ENCODE assay signal across 10 cellular contexts in the genomic region with DNA sequence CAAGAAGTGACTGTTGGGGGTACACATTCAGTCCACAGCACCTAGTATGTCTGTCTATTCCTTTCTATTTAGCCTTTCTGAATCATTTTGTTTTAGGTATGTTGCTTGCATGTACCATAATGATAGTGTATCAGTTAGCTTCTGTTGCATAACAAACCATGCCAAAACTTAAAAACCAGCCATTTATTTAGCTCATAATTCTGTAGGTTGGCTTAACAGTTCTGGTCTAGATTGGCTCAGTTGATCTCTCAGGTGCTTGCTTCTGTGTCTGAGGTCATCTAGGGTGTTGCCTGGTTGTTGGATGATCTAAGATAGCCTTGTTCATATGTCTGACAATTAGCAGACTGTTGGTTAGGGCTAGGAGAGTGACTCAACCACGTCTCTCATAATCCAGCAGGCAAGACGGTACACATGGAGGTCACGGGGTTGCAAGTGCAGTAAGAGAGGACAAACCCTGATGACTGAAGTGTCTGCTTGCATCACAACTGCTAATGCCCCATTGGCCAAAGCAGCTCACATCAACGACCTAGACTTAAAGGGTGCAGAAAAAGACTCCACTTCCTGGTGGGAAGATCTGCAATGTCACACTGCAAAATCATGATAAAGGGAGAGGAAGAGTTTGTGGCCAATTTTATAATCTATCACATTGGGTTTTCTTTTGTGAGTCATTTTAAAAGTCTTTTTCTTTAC. TPM values are rescaled to one million over a fixed set of nuclear protein-coding genes. Genes with fewer than 3 reads are reported as not detected.
DNase-seq lines count a peak whose midpoint lies in the region; ATAC-seq and TF ChIP-seq lines count a peak whose summit lies in the region.
"Had no signal": no experiment of that assay in that cellular context is flagged by ENCODE, and none has a peak within 500 bp of the region (broad histone marks: within the 10 kb centered on the region; RNA-seq: fewer than 3 reads in every experiment).

No MANE protein-coding gene starts in this region.

- H3K36me3 Mint-ChIP-seq in MCF 10A (ENCODE audit: insufficient read depth, unreplicated experiment): peaks cover 7% of the 10 kb centered on the region
- no peaks in the 10 kb centered on the region for H3K36me3 Mint-ChIP-seq in endodermal cell (ENCODE audit: low read depth)
- H3K36me3 Mint-ChIP-seq: activated naive CD4-positive, alpha-beta T cell treated with anti-CD3 and anti-CD28 coated beads, Interleukin-2, amount 50 U/mL, for 24 hours had no signal

- ATAC-seq in upper lobe of right lung (peak; percentile 88), HG03196 (IDR thresholded peaks at IDR 0.05; ENCODE audit: unreplicated experiment) (no peak), GM21528 (IDR thresholded peaks at IDR 0.05; ENCODE audit: low FRiP score, unreplicated experiment) (no peak)

- H3K4me3 ChIP-seq in breast epithelium: no peak overlapping the region
- H3K4me3 ChIP-seq in OCI-LY3 (ENCODE audit: low read length): peak overlapping the region; percentile 53
- H3K4me3 ChIP-seq in endodermal cell (ENCODE audit: low read length): peak overlapping the region; percentile 8
- no peak overlapping the region for H3K4me3 ChIP-seq in upper lobe of right lung
- H3K4me3 ChIP-seq: SJSA1 had no signal

- H3K27ac ChIP-seq in breast epithelium (no peak overlapping the region), OCI-LY3 (ENCODE audit: low read length) (no peak overlapping the region; the same call in 1 of the 2 replicates), endodermal cell (ENCODE audit: low read depth, low read length) (no peak overlapping the region), upper lobe of right lung (no peak overlapping the region)
- H3K27ac ChIP-seq: SJSA1 had no signal

- peaks cover 0 to 3% of the 10 kb centered on the region in 2 donors for H3K4me1 ChIP-seq in breast epithelium
- peaks cover 25% of the 10 kb centered on the region for H3K4me1 ChIP-seq in OCI-LY3 (ENCODE audit: low read length)
- H3K4me1 ChIP-seq in endodermal cell (ENCODE audit: control insufficient read depth, insufficient read depth, low read length): peaks cover 8% of the 10 kb centered on the region
- no peaks in the 10 kb centered on the region for H3K4me1 ChIP-seq in upper lobe of right lung

- peak overlapping the region; percentile 96 for H2AFZ ChIP-seq in OCI-LY3 (ENCODE audit: low read depth, low read length)

- H3K27me3 Mint-ChIP-seq in MCF 10A (ENCODE audit: insufficient read depth, unreplicated experiment) (no peaks in the 10 kb centered on the region), endodermal cell (ENCODE audit: insufficient read depth) (peaks cover 15% of the 10 kb centered on the region)

- H3K9ac ChIP-seq in OCI-LY3 (ENCODE audit: low read length) (peak overlapping the region; percentile 11), endodermal cell (ENCODE audit: extremely low read depth, low read length, poor library complexity, severe bottlenecking) (no peak overlapping the region)

- H3K4me3 Mint-ChIP-seq in MCF 10A (ENCODE audit: unreplicated experiment) (no peak overlapping the region), endodermal cell (no peak overlapping the region)
- H3K4me3 Mint-ChIP-seq: activated naive CD4-positive, alpha-beta T cell treated with anti-CD3 and anti-CD28 coated beads, Interleukin-2, amount 50 U/mL, for 24 hours had no signal

- CTCF ChIA-PET in MCF 10A (lab: Yijun Ruan, JAX): interaction anchor here (1.0 to 1.8 kb wide), 3 partner anchors 14 to 157 kb away, joined by 3 to 10 read pairs (median 4); no protein-coding TSS in a partner anchor

- H3K9me3 Mint-ChIP-seq in MCF 10A (ENCODE audit: unreplicated experiment) (no peaks in the 10 kb centered on the region), endodermal cell (no peaks in the 10 kb centered on the region)
- H3K9me3 Mint-ChIP-seq: activated naive CD4-positive, alpha-beta T cell treated with anti-CD3 and anti-CD28 coated beads, Interleukin-2, amount 50 U/mL, for 24 hours had no signal

- H3K4me1 Mint-ChIP-seq in MCF 10A (ENCODE audit: insufficient read depth, unreplicated experiment) (peaks cover 30% of the 10 kb centered on the region), endodermal cell (peaks cover 26% of the 10 kb centered on the region)

- no peaks in the 10 kb centered on the region for H3K27me3 ChIP-seq in breast epithelium
- peaks cover 8% of the 10 kb centered on the region; the same call in 1 of the 2 replicates for H3K27me3 ChIP-seq in OCI-LY3 (ENCODE audit: low read depth, low read length)
- no peaks in the 10 kb centered on the region for H3K27me3 ChIP-seq in endodermal cell (ENCODE audit: control insufficient read depth, insufficient read depth, low read length, poor library complexity, severe bottlenecking)
- no peaks in the 10 kb centered on the region for H3K27me3 ChIP-seq in upper lobe of right lung
- H3K27me3 ChIP-seq: SJSA1 had no signal

- POLR2A ChIA-PET in MCF 10A (lab: Yijun Ruan, JAX): interaction anchor here (0.6 to 3.6 kb wide), 9 partner anchors 8 to 634 kb away, joined by 3 to 32 read pairs (median 3); partner anchors contain the start of genes CLASP2 and PDCD6IP

- 86 to 91% methylated on average over 4 of the region's 4 CpGs for WGBS in endodermal cell (ENCODE audit: insufficient coverage in 1 of 2, insufficient read length in 1 of 2), 2 experiments

- TF ChIP-seq POLR2A in breast epithelium (IDR thresholded peaks at IDR 0.05): no peak

- H3K79me2 ChIP-seq in OCI-LY3 (ENCODE audit: low read length): no peaks in the 10 kb centered on the region

- no TSS peak for BruUV-seq in MCF 10A (replicated peaks; lab: Mats Ljungman, UMichigan)

- peak overlapping the region; percentile 67 for H3K4me2 ChIP-seq in OCI-LY3 (ENCODE audit: low read length)

- intact Hi-C loops in MCF 10A (cut with micrococcal nuclease): no loop called here
- intact Hi-C loops in breast epithelium (cut with DNase I; ENCODE audit: low total_unique reads): no loop called here
- intact Hi-C loops in upper lobe of right lung (cut with DNase I): no loop called here

- H4K20me1 ChIP-seq in OCI-LY3 (ENCODE audit: insufficient read depth, low read length): no peaks in the 10 kb centered on the region

- H3K9me3 ChIP-seq in breast epithelium (no peaks in the 10 kb centered on the region), OCI-LY3 (ENCODE audit: insufficient read depth, low read length) (no peaks in the 10 kb centered on the region), endodermal cell (ENCODE audit: control insufficient read depth, low read length) (no peaks in the 10 kb centered on the region), upper lobe of right lung (no peaks in the 10 kb centered on the region)
- H3K9me3 ChIP-seq: SJSA1 had no signal

- H3K27ac Mint-ChIP-seq in MCF 10A (ENCODE audit: low read depth, unreplicated experiment): peak overlapping the region; percentile 39
- no peak overlapping the region for H3K27ac Mint-ChIP-seq in endodermal cell
- H3K27ac Mint-ChIP-seq: activated naive CD4-positive, alpha-beta T cell treated with anti-CD3 and anti-CD28 coated beads, Interleukin-2, amount 50 U/mL, for 24 hours had no signal

- H3K36me3 ChIP-seq in breast epithelium (no peaks in the 10 kb centered on the region), OCI-LY3 (replicated peaks; ENCODE audit: low read depth, low read length) (no peaks in the 10 kb centered on the region), endodermal cell (ENCODE audit: control insufficient read depth, insufficient read depth, low read length) (no peaks in the 10 kb centered on the region), upper lobe of right lung (no peaks in the 10 kb centered on the region)
- H3K36me3 ChIP-seq: SJSA1 had no signal

- peak; percentile 76 for DNase-seq in MCF 10A (ENCODE audit: unreplicated experiment)
- no peak for DNase-seq in breast epithelium (ENCODE audit: low spot score in 2 of 2)
- DNase-seq in endodermal cell: no peak
- DNase-seq in upper lobe of right lung: no peak
- no peak for DNase-seq in NCI-H524 (lab: John Stamatoyannopoulos, UW)

- no peak for TF ChIP-seq CTCF in MCF 10A (IDR thresholded peaks at IDR 0.05; ENCODE audit: unreplicated experiment)
- no peak for TF ChIP-seq CTCF in breast epithelium (IDR thresholded peaks at IDR 0.05)
- TF ChIP-seq CTCF in OCI-LY3 (IDR thresholded peaks at IDR 0.05; ENCODE audit: low read depth, low read length): no peak
- no peak for TF ChIP-seq CTCF in endodermal cell (conservative IDR thresholded peaks at IDR 0.05)
- no peak for TF ChIP-seq CTCF in upper lobe of right lung (IDR thresholded peaks at IDR 0.05)

RNA-seq across cellular contexts. Expression of gene PDCD6IP, which starts 6.8 kb away (rescaled TPM):
- total RNA-seq in MCF 10A (2022): 286 and 304 TPM in 2 replicates
- total RNA-seq in breast epithelium: 100 to 1,000 TPM; 152 to 242 (median 204) TPM
- total RNA-seq in endodermal cell: 100 to 1,000 TPM; 120 to 134 TPM
- 107 TPM for polyA plus RNA-seq in endodermal cell (2013, experiment 1 of 2)
- 92.4 TPM for polyA plus RNA-seq in endodermal cell (2013, experiment 2 of 2)
- total RNA-seq in upper lobe of right lung: 266 TPM

Comparison
In these comparisons a context has a peak if more than half of its experiments do, and no peak if none do; other contexts are left out.
1. H3K4me3 ChIP-seq: peak in OCI-LY3 (single experiment) and endodermal cell (single experiment); none in breast epithelium (0 of 3) and upper lobe of right lung (single experiment).